18 cellular contexts compared by ENCODE assay signal in the genomic region with DNA sequence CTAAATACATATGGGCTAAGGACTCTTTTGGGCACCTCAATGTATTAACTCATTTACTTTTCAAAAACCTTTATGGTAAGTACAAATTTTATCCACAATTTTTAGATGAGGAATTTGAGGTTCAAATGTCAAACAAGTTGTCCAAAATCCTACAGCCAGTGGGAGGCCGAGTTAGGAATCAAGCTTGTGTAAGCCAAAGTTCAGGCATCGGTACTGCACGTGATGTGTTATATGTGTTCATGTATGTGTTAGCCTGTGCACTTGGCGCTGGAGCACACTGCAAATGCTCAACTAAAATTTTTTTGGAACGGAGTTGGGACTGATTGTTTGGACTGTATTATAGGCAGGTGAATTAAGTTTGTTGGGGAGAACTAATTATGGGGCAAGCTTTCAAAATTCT. TPM values are rescaled to one million over a fixed set of nuclear protein-coding genes. Genes with fewer than 3 reads are reported as not detected.
A peak's percentile ranks its signal among the peaks of the same experiment; 100 is the strongest.
DNase-seq lines count a peak whose midpoint lies in the region; ATAC-seq, FAIRE-seq and TF ChIP-seq lines count a peak whose summit lies in the region.
"Had no signal": no experiment of that assay in that cellular context is flagged by ENCODE, and none has a peak within 500 bp of the region (broad histone marks: within the 10 kb centered on the region; RNA-seq: fewer than 3 reads in every experiment).

No MANE protein-coding gene starts in this region.

- no peak overlapping the region for H2AFZ ChIP-seq in HepG2 (ENCODE audit: low read length)
- no peak overlapping the region for H2AFZ ChIP-seq in hepatocyte

- H3K9ac ChIP-seq in HepG2 (ENCODE audit: insufficient read depth, low read depth, low read length) = no peak overlapping the region

- FAIRE-seq in HepG2 (lab: Jason Lieb, UNC) = no peak
- FAIRE-seq: A204.1, D721Med, GM12892 had no signal

- TF ChIP-seq CTCF in HepG2 (CRISPR knock-in tag; IDR thresholded peaks at IDR 0.05) = no peak
- TF ChIP-seq CTCF in right lobe of liver (IDR thresholded peaks at IDR 0.05) = no peak
- TF ChIP-seq CTCF in hepatocyte (IDR thresholded peaks at IDR 0.05; ENCODE audit: poor library complexity) = no peak
- no peak for TF ChIP-seq CTCF in stomach (IDR thresholded peaks at IDR 0.05)
- no peak for TF ChIP-seq CTCF in ascending aorta (IDR thresholded peaks at IDR 0.05)

- 91% methylated on average over 5 of the region's 5 CpGs for WGBS in HepG2 (ENCODE audit: low lambda C conversion rate)
- 83% methylated on average over 5 of the region's 5 CpGs for WGBS in right lobe of liver (ENCODE audit: insufficient coverage, low coverage, low lambda C conversion rate, missing lambda C conversion rate)
- 76% methylated on average over 5 of the region's 5 CpGs for WGBS in hepatocyte (ENCODE audit: low lambda C conversion rate, missing lambda C conversion rate)
- WGBS in stomach, 5 donors = 49 to 75% (median 57%) methylated on average over 5 of the region's 5 CpGs

- H3K27me3 ChIP-seq in HepG2 (ENCODE audit: control insufficient read depth in 1 of 2, insufficient read depth in 2 of 2, low read length in 2 of 2) (no peaks in the 10 kb centered on the region), right lobe of liver (no peaks in the 10 kb centered on the region), hepatocyte (no peaks in the 10 kb centered on the region), stomach (no peaks in the 10 kb centered on the region), ascending aorta (no peaks in the 10 kb centered on the region)
- H3K27me3 ChIP-seq: BLaER1 treated with 17β-estradiol and CSF1 and Interleukin-3, amounts not matched to agents 10 nM and 100 nM had no signal

- H3K4me2 ChIP-seq in HepG2 (ENCODE audit: low read depth, low read length) (peak overlapping the region; percentile 3; the same call in 1 of the 2 replicates), hepatocyte (peak overlapping the region; percentile 34)

- DNase-seq in HepG2 (ENCODE audit: low spot score) (no peak), right lobe of liver (no peak), hepatocyte (ENCODE audit: low spot score) (no peak), stomach (no peak), ascending aorta (ENCODE audit: low spot score in 2 of 2) (no peak), inferior parietal cortex (ENCODE audit: extremely low spot score) (no peak)
- no peak for DNase-seq in stimulated activated CD4-positive, alpha-beta T cell treated with anti-CD3 and anti-CD28 coated beads, Interleukin-4, amount 100 ng/mL, for 1 hour
- DNase-seq: CD8-positive, alpha-beta T cell; HFFc6; KG1; NCI-H1105 treated with DMSO at 0.1 percent for 48 hours; NCI-H1694; NCI-H2081 treated with DMSO at 0.1 percent for 48 hours; SHP77 had no signal

- no peak for TF ChIP-seq RAD21 in HepG2 (CRISPR knock-in tag; IDR thresholded peaks at IDR 0.05)

- peaks cover 40 to 94% of the 10 kb centered on the region in 2 experiments for H3K36me3 ChIP-seq in HepG2 (replicated peaks in 1 of 2; ENCODE audit: control insufficient read depth in 1 of 2, insufficient read depth in 2 of 2, low read length in 2 of 2)
- no peaks in the 10 kb centered on the region for H3K36me3 ChIP-seq in right lobe of liver
- H3K36me3 ChIP-seq in hepatocyte (replicated peaks; ENCODE audit: insufficient read depth, low read depth) = no peaks in the 10 kb centered on the region
- H3K36me3 ChIP-seq in stomach = peaks cover 0 to 23% (median 3%) of the 10 kb centered on the region in 4 donors
- H3K36me3 ChIP-seq in ascending aorta = peaks cover 7 to 12% of the 10 kb centered on the region in 2 donors

- BruUV-seq in HepG2 (replicated peaks; lab: Mats Ljungman, UMichigan) = no TSS peak

- CTCF ChIA-PET in HepG2 (lab: Yijun Ruan, JAX; ENCODE audit: low intra/inter-chr PET ratio, low total read pairs) = no interaction called here

- TF ChIP-seq POLR2A in HepG2 (IDR thresholded peaks at IDR 0.05; ENCODE audit: insufficient read depth in 1 of 2, low read depth in 2 of 2, low read length in 2 of 2) (no peak), right lobe of liver (IDR thresholded peaks at IDR 0.05) (no peak), stomach (IDR thresholded peaks at IDR 0.05) (no peak)

- peaks cover 62% of the 10 kb centered on the region for H3K4me1 ChIP-seq in HepG2 (ENCODE audit: insufficient read depth, low read length)
- no peaks in the 10 kb centered on the region for H3K4me1 ChIP-seq in right lobe of liver
- peaks cover 27% of the 10 kb centered on the region for H3K4me1 ChIP-seq in hepatocyte (ENCODE audit: insufficient read depth)
- peaks cover 14 to 60% (median 34%) of the 10 kb centered on the region in 4 donors for H3K4me1 ChIP-seq in stomach
- H3K4me1 ChIP-seq in ascending aorta = no peaks in the 10 kb centered on the region

- no peaks in the 10 kb centered on the region for H3K9me3 ChIP-seq in HepG2 (ENCODE audit: low read length)
- no peaks in the 10 kb centered on the region for H3K9me3 ChIP-seq in right lobe of liver
- no peaks in the 10 kb centered on the region for H3K9me3 ChIP-seq in hepatocyte (ENCODE audit: low read depth)
- no peaks in the 10 kb centered on the region for H3K9me3 ChIP-seq in stomach
- no peaks in the 10 kb centered on the region for H3K9me3 ChIP-seq in ascending aorta
- H3K9me3 ChIP-seq: BLaER1 treated with 17β-estradiol and CSF1 and Interleukin-3, amounts not matched to agents 10 nM and 100 nM had no signal

- TF ChIP-seq EP300 in HepG2 (IDR thresholded peaks at IDR 0.05; ENCODE audit: low read depth in 2 of 2, low read length in 2 of 2) (no peak), HepG2 (CRISPR knock-in tag; IDR thresholded peaks at IDR 0.05; ENCODE audit: borderline replicate concordance) (no peak), stomach (IDR thresholded peaks at IDR 0.05) (no peak)

- ATAC-seq in HepG2 (0 out of 3 replicates have a peak, but pooled peaks have one; percentile 8), right lobe of liver (no peak)
- ATAC-seq: CD8-positive, alpha-beta T cell had no signal

- in situ Hi-C loops in HepG2 (cut with HindIII; ENCODE audit: extremely low pct_ligation_motif_present, low pct_unique_long_range_greater_than_20kb) = no loop called here

- H3K4me3 ChIP-seq in HepG2 (replicated peaks in 1 of 3; ENCODE audit: insufficient read depth in 1 of 3, low read depth in 2 of 3, low read length in 3 of 3) (no peak overlapping the region), right lobe of liver (no peak overlapping the region), hepatocyte (no peak overlapping the region), stomach (no peak overlapping the region), ascending aorta (no peak overlapping the region)
- H3K4me3 ChIP-seq: BLaER1 treated with 17β-estradiol and CSF1 and Interleukin-3, amounts not matched to agents 10 nM and 100 nM had no signal

- no peaks in the 10 kb centered on the region for H3K9me2 ChIP-seq in hepatocyte (replicated peaks; ENCODE audit: insufficient read depth)

- H4K20me1 ChIP-seq in HepG2 (ENCODE audit: insufficient read depth, low read length) = peaks cover 87% of the 10 kb centered on the region
- no peaks in the 10 kb centered on the region for H4K20me1 ChIP-seq in hepatocyte (ENCODE audit: insufficient read depth, poor library complexity, severe bottlenecking)

- H3K79me2 ChIP-seq in HepG2 (ENCODE audit: insufficient read depth, low read length) (peaks cover 87% of the 10 kb centered on the region), hepatocyte (peaks cover 23% of the 10 kb centered on the region)

- H3K27ac ChIP-seq in HepG2 (ENCODE audit: extremely low read length, insufficient read depth, low read length) (no peak overlapping the region), right lobe of liver (no peak overlapping the region), hepatocyte (peak overlapping the region; percentile 65), stomach (peak overlapping the region in 4 of 5 donors; percentile 52 to 71 (median 60)), ascending aorta (no peak overlapping the region)

- POLR2A ChIA-PET in HepG2 (lab: Yijun Ruan, JAX) = interaction anchor here (0.7 to 1.0 kb wide), 2 partner anchors 16 to 92 kb away, joined by 3 read pairs; no protein-coding TSS in a partner anchor

- intact Hi-C loops in HepG2 (cut with micrococcal nuclease; ENCODE audit: unreplicated experiment) (loop anchor here (2.0 kb wide), 1 partner anchor 20 kb away; no protein-coding TSS in a partner anchor), right lobe of liver (cut with DNase I) (no loop called here), stomach (cut with DNase I; ENCODE audit: low total_unique reads) (no loop called here), ascending aorta (cut with DNase I) (no loop called here)

TF ChIP-seq in HepG2, 621 proteins besides CTCF, POLR2A, EP300 and RAD21 (continues in another document):
- TF ChIP-seq EED (CRISPR knock-in tag; IDR thresholded peaks at IDR 0.05) (no peak), SP140L (CRISPR knock-in tag; IDR thresholded peaks at IDR 0.05; ENCODE audit: borderline replicate concordance) (no peak), CBFB (CRISPR knock-in tag; IDR thresholded peaks at IDR 0.05) (no peak)

RNA-seq across cellular contexts. Expression of gene HK2, which starts 22.7 kb away (rescaled TPM):
- total RNA-seq in HepG2 (2016; rRNA removed; fragmentation: Illumina TruSeq; extraction: Trizol) = 13.2 and 24.4 TPM in 2 replicates
- 1.4 and 1.6 TPM in 2 replicates for total RNA-seq in HepG2 (2016; cell fraction: cytosol; rRNA removed; fragmentation: Illumina TruSeq; extraction: Trizol; ENCODE audit: low read depth)
- 13.6 and 21.9 TPM in 2 replicates for total RNA-seq in HepG2 (2016; cell fraction: insoluble cytoplasmic fraction; rRNA removed; fragmentation: Illumina TruSeq; extraction: Trizol)
- total RNA-seq in HepG2 (2016; cell fraction: membrane; rRNA removed; fragmentation: Illumina TruSeq; extraction: Trizol) = 8.5 and 9.3 TPM in 2 replicates
- total RNA-seq in HepG2 (2016; cell fraction: nucleus; rRNA removed; fragmentation: Illumina TruSeq; extraction: Trizol) = 20.3 and 20.8 TPM in 2 replicates
- polyA plus RNA-seq in HepG2 (2011; rRNA removed) = 97.0 and 101 TPM in 2 replicates
- 69.4 and 70.4 TPM in 2 replicates for polyA plus RNA-seq in HepG2 (2011; cell fraction: cytosol; rRNA removed)
- polyA plus RNA-seq in HepG2 (2011; cell fraction: nucleus; rRNA removed) = 105 and 144 TPM in 2 replicates
- polyA plus RNA-seq in HepG2 (2012) = 78.0 and 124 TPM in 2 replicates
- polyA plus RNA-seq in HepG2 (2016; cell fraction: cytosol; fragmentation: Illumina TruSeq; extraction: Trizol; ENCODE audit: low read depth) = 0.93 and 0.99 TPM in 2 replicates
- polyA plus RNA-seq in HepG2 (2016; cell fraction: insoluble cytoplasmic fraction; fragmentation: Illumina TruSeq; extraction: Trizol; ENCODE audit: low read depth) = 23.2 and 27.3 TPM in 2 replicates
- 2.8 and 3.5 TPM in 2 replicates for polyA plus RNA-seq in HepG2 (2016; cell fraction: membrane; fragmentation: Illumina TruSeq; extraction: Trizol; ENCODE audit: low read depth)
- 30.1 and 30.3 TPM in 2 replicates for polyA plus RNA-seq in HepG2 (2016; cell fraction: nucleus; fragmentation: Illumina TruSeq; extraction: Trizol; ENCODE audit: insufficient read depth, low read depth)
- polyA minus RNA-seq in HepG2 (2011; rRNA and poly(A)+ RNA removed; ENCODE audit: low replicate concordance) = 69.1 and 358 TPM in 2 replicates
- polyA minus RNA-seq in HepG2 (2011; cell fraction: cytosol; rRNA and poly(A)+ RNA removed) = 176 and 190 TPM in 2 replicates
- polyA minus RNA-seq in HepG2 (2011; cell fraction: nucleus; rRNA and poly(A)+ RNA removed) = 176 and 200 TPM in 2 replicates
- total RNA-seq in right lobe of liver = 10 to 100 TPM in 1 of 6 experiments, 1 to 10 TPM in 1, under 1 TPM in 4; 0.48 to 23.0 (median 0.87) TPM
- total RNA-seq in hepatocyte = 25.6 and 37.3 TPM in 2 replicates
- polyA plus RNA-seq in hepatocyte = 21.1 and 25.4 TPM in 2 replicates
- 10 to 100 TPM in 4 of 5 donors, 1 to 10 TPM in 1; 5.8 to 45.2 (median 19.7) TPM for total RNA-seq in stomach
- polyA plus RNA-seq in stomach = 10 to 100 TPM in 1 of 3 donors, 1 to 10 TPM in 2; 4.8 to 14.4 (median 6.6) TPM
- total RNA-seq in ascending aorta = 6.8 TPM

Comparison
In these comparisons a context has a peak if more than half of its experiments do, and no peak if none do; other contexts are left out.
1. H3K27ac ChIP-seq: peak in hepatocyte (single experiment) and stomach (4 of 5); none in HepG2 (single experiment), right lobe of liver (0 of 3) and ascending aorta (0 of 2).